18 cellular contexts compared by ENCODE assay signal in the genomic region with DNA sequence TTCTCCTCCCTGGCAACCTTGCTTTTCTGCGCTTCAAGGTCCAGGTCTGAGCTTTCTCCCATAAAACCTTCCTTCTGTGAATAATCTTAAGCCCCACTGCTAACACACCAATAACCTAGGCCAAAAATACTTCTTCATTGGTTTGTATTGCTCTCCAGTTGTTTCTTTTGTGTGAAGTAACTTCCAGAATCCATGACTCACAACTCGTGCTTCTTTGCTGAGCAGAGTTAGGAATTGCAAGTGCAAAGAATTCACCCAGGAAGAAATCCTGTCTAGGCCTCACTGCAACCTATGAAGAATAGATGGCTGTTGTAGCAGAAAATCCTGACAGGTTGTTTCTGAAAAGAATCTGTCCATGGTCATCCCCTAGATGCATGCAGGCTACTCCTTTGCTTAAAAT.
DNase-seq lines count a peak whose midpoint lies in the region; ATAC-seq, FAIRE-seq and TF ChIP-seq lines count a peak whose summit lies in the region.
"Had no signal": no experiment of that assay in that cellular context is flagged by ENCODE, and none has a peak within 500 bp of the region (broad histone marks: within the 10 kb centered on the region; RNA-seq: fewer than 3 reads in every experiment).

No MANE protein-coding gene starts in this region.

- no peak for FAIRE-seq in bronchial epithelial cell (lab: Jason Lieb, UNC)
- FAIRE-seq: A549, GM12892, H54, HepG2, HTR-8/SVneo had no signal

- H3K9me3 Mint-ChIP-seq in activated naive CD4-positive, alpha-beta T cell treated with anti-CD3 and anti-CD28 coated beads, Interleukin-2, amount 10 ng/mL, durations not matched to agents 7 days and 5 days, result no peaks in the 10 kb centered on the region
- H3K9me3 Mint-ChIP-seq: CD4-positive, alpha-beta memory T cell had no signal

- H3K4me2 ChIP-seq in PC-9, result peak overlapping the region; percentile 6; the same call in 1 of the 2 replicates
- H3K4me2 ChIP-seq: A549 had no signal

- POLR2A ChIA-PET in PC-9 (lab: Charles Lee; ENCODE audit: unreplicated experiment), result no interaction called here

- peak overlapping the region; percentile 56 for H3K27ac ChIP-seq in PC-9
- H3K27ac ChIP-seq: C4-2B had no signal

- no peaks in the 10 kb centered on the region for H3K79me2 ChIP-seq in PC-9 (ENCODE audit: low read depth)

- ATAC-seq in GM18868 (IDR thresholded peaks at IDR 0.05; ENCODE audit: unreplicated experiment), result no peak
- ATAC-seq: A549, HepG2 had no signal

- peaks cover 9% of the 10 kb centered on the region; the same call in 1 of the 2 replicates for H3F3A ChIP-seq in PC-9 (ENCODE audit: insufficient read depth, low read depth)

- H3K36me3 ChIP-seq in PC-9 (ENCODE audit: low read depth) (no peaks in the 10 kb centered on the region), bronchial epithelial cell (ENCODE audit: control insufficient read depth, insufficient read depth, low read length) (no peaks in the 10 kb centered on the region)
- H3K36me3 ChIP-seq: BE2C had no signal

- H3K27me3 ChIP-seq in PC-9 (ENCODE audit: insufficient read depth, low read depth) (peaks cover 27% of the 10 kb centered on the region; the same call in 1 of the 2 replicates), bronchial epithelial cell (ENCODE audit: control insufficient read depth, insufficient read depth, low read length) (no peaks in the 10 kb centered on the region)
- H3K27me3 ChIP-seq: BE2C had no signal

- H2AFZ ChIP-seq in PC-9, result no peak overlapping the region

- no peak overlapping the region for H3K4me3 Mint-ChIP-seq in activated naive CD4-positive, alpha-beta T cell treated with anti-CD3 and anti-CD28 coated beads, Interleukin-2, amount 10 ng/mL, durations not matched to agents 7 days and 5 days
- H3K4me3 Mint-ChIP-seq: CD4-positive, alpha-beta memory T cell had no signal

- no peaks in the 10 kb centered on the region for H3K9me2 ChIP-seq in PC-9 (ENCODE audit: insufficient read depth)

- DNase-seq in PC-9 (peak in 1 of 2 experiments; percentile 56), bronchial epithelial cell (ENCODE audit: low read depth) (peak; percentile 33), islet precursor cell (peak; percentile 10), stromal cell of bone marrow (ENCODE audit: low read depth) (peak; percentile 3), epidermal melanocyte (ENCODE audit: insufficient read length, low spot score) (no peak), A172 (ENCODE audit: low spot score) (no peak)
- DNase-seq in activated naive CD4-positive, alpha-beta T cell treated with anti-CD3 and anti-CD28 coated beads, Interleukin-2, amount 10 ng/mL, durations not matched to agents 7 days and 5 days, result no peak
- DNase-seq: BE2C; CD4-positive, alpha-beta memory T cell; DMS79 treated with DMSO at 0.1 percent for 48 hours; GDM1 had no signal

- no peaks in the 10 kb centered on the region for H4K20me1 ChIP-seq in PC-9 (ENCODE audit: insufficient read depth)

- no peak overlapping the region for H3K27ac Mint-ChIP-seq in activated naive CD4-positive, alpha-beta T cell treated with anti-CD3 and anti-CD28 coated beads, Interleukin-2, amount 10 ng/mL, durations not matched to agents 7 days and 5 days
- H3K27ac Mint-ChIP-seq: CD4-positive, alpha-beta memory T cell had no signal

- H3K4me1 Mint-ChIP-seq in activated naive CD4-positive, alpha-beta T cell treated with anti-CD3 and anti-CD28 coated beads, Interleukin-2, amount 10 ng/mL, durations not matched to agents 7 days and 5 days, result no peaks in the 10 kb centered on the region
- H3K4me1 Mint-ChIP-seq: CD4-positive, alpha-beta memory T cell had no signal

- intact Hi-C loops in PC-9 (cut with micrococcal nuclease; ENCODE audit: unreplicated experiment), result no loop called here

- no TSS peak for BruUV-seq in PC-9 (replicated peaks; lab: Mats Ljungman, UMichigan)

- H3K27me3 Mint-ChIP-seq in activated naive CD4-positive, alpha-beta T cell treated with anti-CD3 and anti-CD28 coated beads, Interleukin-2, amount 10 ng/mL, durations not matched to agents 7 days and 5 days, result no peaks in the 10 kb centered on the region

- H3K4me1 ChIP-seq in PC-9 (replicated peaks; ENCODE audit: insufficient read depth), result peaks cover 45% of the 10 kb centered on the region

- H3K4me3 ChIP-seq in PC-9 (no peak overlapping the region), bronchial epithelial cell (ENCODE audit: low read depth, low read length) (no peak overlapping the region)
- H3K4me3 ChIP-seq: A549 had no signal

- TF ChIP-seq CTCF in PC-9 (conservative IDR thresholded peaks at IDR 0.05), result no peak
- TF ChIP-seq CTCF in bronchial epithelial cell (IDR thresholded peaks at IDR 0.05; ENCODE audit: insufficient read depth, low read length, severe bottlenecking), result no peak

- CTCF ChIA-PET in PC-9 (lab: Charles Lee), result no interaction called here
- CTCF ChIA-PET in activated naive CD4-positive, alpha-beta T cell treated with anti-CD3 and anti-CD28 coated beads, Interleukin-2, amount 10 ng/mL, durations not matched to agents 7 days and 5 days (lab: Charles Lee), result no interaction called here

- no peaks in the 10 kb centered on the region for H3K9me3 ChIP-seq in PC-9 (ENCODE audit: insufficient read depth, low read depth)
- H3K9me3 ChIP-seq: A549, BE2C had no signal

- no peaks in the 10 kb centered on the region for H3K36me3 Mint-ChIP-seq in activated naive CD4-positive, alpha-beta T cell treated with anti-CD3 and anti-CD28 coated beads, Interleukin-2, amount 10 ng/mL, durations not matched to agents 7 days and 5 days
- H3K36me3 Mint-ChIP-seq: CD4-positive, alpha-beta memory T cell had no signal

Comparison
In these comparisons a context has a peak if more than half of its experiments do, and no peak if none do; other contexts are left out.
1. DNase-seq: peak in bronchial epithelial cell (single experiment), islet precursor cell (single experiment) and stromal cell of bone marrow (single experiment); none in activated naive CD4-positive, alpha-beta T cell treated with anti-CD3 and anti-CD28 coated beads, Interleukin-2, amount 10 ng/mL, durations not matched to agents 7 days and 5 days (single experiment), epidermal melanocyte (single experiment) and A172 (single experiment).